Comparison of ENCODE assay signal across 8 cellular contexts in the genomic region with DNA sequence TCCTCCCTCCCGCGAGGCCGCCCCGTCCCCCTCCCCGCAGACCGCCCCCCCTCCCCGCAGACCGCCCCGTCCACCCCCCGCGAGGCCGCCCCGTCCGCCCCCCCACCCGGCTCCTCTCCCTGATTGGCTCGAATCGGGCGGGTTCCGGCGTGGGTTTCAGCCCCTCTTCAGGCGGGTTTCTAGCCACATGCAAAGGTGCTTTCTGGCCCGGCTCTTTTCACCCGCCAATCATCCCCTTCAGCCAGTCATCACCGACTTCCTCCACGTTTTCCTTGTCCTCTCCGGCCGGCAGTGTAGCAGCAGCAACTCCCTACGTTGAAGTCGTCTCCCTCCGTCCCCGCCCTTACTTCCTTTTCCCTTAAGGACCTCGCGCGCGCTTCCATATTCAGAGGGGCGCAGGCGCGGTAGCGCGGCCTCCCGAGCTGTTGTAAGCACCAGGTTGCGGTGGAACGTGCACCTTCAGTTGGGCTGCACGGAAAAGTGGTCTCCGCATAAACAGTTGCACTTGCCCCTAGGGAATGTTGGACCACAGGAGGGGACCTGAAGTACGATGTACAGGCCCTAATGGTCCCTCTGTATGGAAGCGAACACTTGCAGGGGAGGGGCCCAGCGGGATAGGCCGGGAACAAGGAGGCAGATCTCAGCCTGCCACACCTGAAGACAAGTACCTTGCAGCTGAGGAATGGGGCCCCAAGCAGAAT. TPM values are rescaled to one million over a fixed set of nuclear protein-coding genes. Genes with fewer than 3 reads are reported as not detected.
DNase-seq lines count a peak whose midpoint lies in the region; FAIRE-seq and TF ChIP-seq lines count a peak whose summit lies in the region.

No MANE protein-coding gene starts in this region.

- no peaks in the 10 kb centered on the region for H3K9me3 ChIP-seq in MM.1S (replicated peaks; ENCODE audit: insufficient read depth, low read length)
- H3K9me3 ChIP-seq in stomach = peaks cover 0 to 8% (median 0%) of the 10 kb centered on the region in 4 donors

- peak overlapping the region; percentile 89 for H3K4me3 Mint-ChIP-seq in neural crest cell

- no peaks in the 10 kb centered on the region for H4K20me1 ChIP-seq in MM.1S (ENCODE audit: insufficient read depth, low read length)

- FAIRE-seq in G401.6 (lab: Jason Lieb, UNC) = peak; percentile 97

- peak overlapping the region; percentile 84 for H2AFZ ChIP-seq in MM.1S (ENCODE audit: low read length)

- H3K4me1 ChIP-seq in MM.1S (ENCODE audit: low read length) (peaks cover 12% of the 10 kb centered on the region; the same call in 1 of the 2 replicates), stomach (peaks cover 7 to 21% (median 13%) of the 10 kb centered on the region in 4 donors)

- H3K27me3 ChIP-seq in MM.1S (replicated peaks; ENCODE audit: insufficient read depth, low read length) (no peaks in the 10 kb centered on the region), stomach (no peaks in the 10 kb centered on the region)

- peaks cover 3% of the 10 kb centered on the region for H3K9me3 Mint-ChIP-seq in neural crest cell

- TF ChIP-seq CTCF in MM.1S (IDR thresholded peaks at IDR 0.05; ENCODE audit: low read length) = no peak
- TF ChIP-seq CTCF in foreskin fibroblast (IDR thresholded peaks at IDR 0.05; ENCODE audit: low read depth, low read length) = no peak
- no peak for TF ChIP-seq CTCF in neural crest cell (conservative IDR thresholded peaks at IDR 0.05)
- TF ChIP-seq CTCF in stomach (IDR thresholded peaks at IDR 0.05) = no peak

- H3K9ac ChIP-seq in MM.1S (ENCODE audit: low read length) = peak overlapping the region; percentile 86

- no peaks in the 10 kb centered on the region for H3K27me3 Mint-ChIP-seq in neural crest cell (ENCODE audit: low read depth)

- no peak for TF ChIP-seq POLR2A in stomach (IDR thresholded peaks at IDR 0.05)

- TF ChIP-seq EP300 in stomach (IDR thresholded peaks at IDR 0.05) = no peak

- peak overlapping the region; percentile 75 for H3K27ac ChIP-seq in MM.1S (ENCODE audit: low read length)
- H3K27ac ChIP-seq in stomach = peak overlapping the region; percentile 87 to 91 (median 89)

- peak overlapping the region; percentile 86; the same call in 1 of the 2 replicates for H3K4me2 ChIP-seq in MM.1S (ENCODE audit: low read depth, low read length)

- peak; percentile 99 for DNase-seq in HCEC 1CT
- DNase-seq in MM.1S = peak; percentile 92
- DNase-seq in SHP77 treated with DMSO at 0.1 percent for 48 hours (lab: John Stamatoyannopoulos, UW) = peak; percentile 98
- DNase-seq in activated gamma-delta T cell treated with Interleukin-2 at 50 U/mL for 16 hours = peak; percentile 83
- DNase-seq in foreskin fibroblast = peak; percentile 96 to 97
- peak; percentile 83 for DNase-seq in neural crest cell (ENCODE audit: low read depth, low spot score)
- DNase-seq in stomach = peak; percentile 94

- H3K4me1 Mint-ChIP-seq in neural crest cell = peaks cover 29% of the 10 kb centered on the region

- peak overlapping the region; percentile 93 for H3K27ac Mint-ChIP-seq in neural crest cell (ENCODE audit: unreplicated experiment)

- peaks cover 5% of the 10 kb centered on the region; the same call in 1 of the 2 replicates for H3F3A ChIP-seq in MM.1S (ENCODE audit: insufficient read depth, low read length)

- 1 to 2% (median 1%) methylated on average over 29 to 49 of the region's 49 CpGs for WGBS in stomach, 5 donors

- H3K4me3 ChIP-seq in MM.1S (ENCODE audit: low read length) (peak overlapping the region; percentile 66), foreskin fibroblast (ENCODE audit: low read depth in 1 of 2, low read length in 2 of 2) (peak overlapping the region; percentile 76 to 93), stomach (peak overlapping the region; percentile 72 to 90 (median 75))

- no peaks in the 10 kb centered on the region for H3K79me2 ChIP-seq in MM.1S (ENCODE audit: low read length)

- no peaks in the 10 kb centered on the region for H3K9me2 ChIP-seq in MM.1S (replicated peaks; ENCODE audit: insufficient read depth, low read length)

- intact Hi-C loops in stomach (cut with DNase I; ENCODE audit: low total_unique reads) = no loop called here

- peaks cover 3% of the 10 kb centered on the region for H3K36me3 Mint-ChIP-seq in neural crest cell (ENCODE audit: low read depth)

- H3K36me3 ChIP-seq in MM.1S (replicated peaks; ENCODE audit: insufficient read depth, low read length) = no peaks in the 10 kb centered on the region
- no peaks in the 10 kb centered on the region for H3K36me3 ChIP-seq in stomach

RNA-seq across cellular contexts. Expression of gene ESR2, which starts 44.6 kb away (rescaled TPM):
- total RNA-seq in neural crest cell (0.20 and 0.33 TPM in 2 replicates), stomach (1 to 10 TPM in 1 of 5 donors, under 1 TPM in 1, not detected in 3; 0.58 to 1.3 TPM)
- polyA plus RNA-seq in stomach = under 1 TPM in 1 of 3 donors, not detected in 2; 0.08 TPM

RNA-seq across cellular contexts. Expression of gene MTHFD1, which starts 49.4 kb away (rescaled TPM):
- total RNA-seq in neural crest cell (161 and 172 TPM in 2 replicates), stomach (10 to 100 TPM in 4 of 5 donors, 1 to 10 TPM in 1; 8.4 to 42.0 (median 31.9) TPM)
- 10 to 100 TPM; 13.3 to 29.7 (median 19.5) TPM for polyA plus RNA-seq in stomach

Comparison
In these comparisons a context has a peak if more than half of its experiments do, and no peak if none do; other contexts are left out.
1. Peak in every context shown above with its lines: DNase-seq, H3K4me3 ChIP-seq and H3K27ac ChIP-seq.